ENCODE assay signal across 8 cellular contexts in genomic region chr2:24123212-24124002, GRCh38. TPM values are rescaled to one million over a fixed set of nuclear protein-coding genes. Genes with fewer than 3 reads are reported as not detected.
DNase-seq lines count a peak whose midpoint lies in the region; ATAC-seq and TF ChIP-seq lines count a peak whose summit lies in the region.

Gene FAM228B, plus strand, starts transcription at chr2:24123469. Its CDS starts 893 bp downstream, at chr2:24124362.
Gene PFN4, minus strand, starts transcription at chr2:24123334. Its CDS starts 799 bp downstream, at chr2:24122535.

- H4K91ac ChIP-seq in IMR-90 (ENCODE audit: insufficient read depth, low read depth, low read length), result peak within 1 kb of the TSS; percentile 82

- peak within 1 kb of the TSS; percentile 69; the same call in 2 of the 3 replicates for H2BK15ac ChIP-seq in IMR-90 (ENCODE audit: low read depth, low read length)

- DNase-seq in DMS79 (lab: John Stamatoyannopoulos, UW) (peak; percentile 69), IMR-90 (peak; percentile 76), PC-9 (peak; percentile 62 to 85), fibroblast of peridontal ligament (ENCODE audit: extremely low read depth) (peak; percentile 71)
- peak; percentile 90 for DNase-seq in natural killer cell treated with Interleukin-12 subunit alpha and Interleukin-12 subunit beta and Interleukin-15 and Interleukin-18, amount 100 ng/mL, for 72 hours (ENCODE audit: low spot score)
- DNase-seq in stimulated activated naive CD8-positive, alpha-beta T cell treated with anti-CD3 and anti-CD28 coated beads, Interleukin-15, amount 100 ng/mL, for 72 hours, result peak; percentile 71 to 79

- peaks cover 12% of the 10 kb centered on the region; the same call in 1 of the 2 replicates for H3F3A ChIP-seq in PC-9 (ENCODE audit: insufficient read depth, low read depth)

- 1% methylated on average over 34 of the region's 104 CpGs; no CpG with 5 or more reads in 1 of the 2 experiments for WGBS in IMR-90 (ENCODE audit: extremely low coverage in 2 of 2, insufficient read length in 1 of 2), 2 experiments

- H4K5ac ChIP-seq in IMR-90 (ENCODE audit: low read depth, low read length), result peak within 1 kb of the TSS; percentile 72

- ATAC-seq in GM21576 (IDR thresholded peaks at IDR 0.05; ENCODE audit: unreplicated experiment) (peak; percentile 74), IMR-90 (ENCODE audit: low read depth) (peak; percentile 98)
- ATAC-seq in activated T-helper 17 cell treated with anti-CD3 and anti-CD28 coated beads, Interleukin-2, amount 50 U/mL, for 72 hours (replicated peaks), result peak; percentile 88
- peak; percentile 97 for ATAC-seq in natural killer cell treated with Interleukin-12 subunit alpha and Interleukin-12 subunit beta and Interleukin-15 and Interleukin-18, amount 100 ng/mL, for 72 hours
- ATAC-seq in stimulated activated naive CD8-positive, alpha-beta T cell treated with anti-CD3 and anti-CD28 coated beads, Interleukin-15, amount 100 ng/mL, for 72 hours, result peak; percentile 93

- no peaks in the 10 kb centered on the region for H3K79me2 ChIP-seq in PC-9 (ENCODE audit: low read depth)

- no peaks in the 10 kb centered on the region for H3K36me3 Mint-ChIP-seq in activated T-helper 17 cell treated with anti-CD3 and anti-CD28 coated beads, Interleukin-2, amount 50 U/mL, for 72 hours (ENCODE audit: low read depth)
- no peaks in the 10 kb centered on the region for H3K36me3 Mint-ChIP-seq in natural killer cell treated with Interleukin-12 subunit alpha and Interleukin-12 subunit beta and Interleukin-15 and Interleukin-18, amount 100 ng/mL, for 72 hours

- peaks cover 5% of the 10 kb centered on the region for H3K4me1 Mint-ChIP-seq in activated T-helper 17 cell treated with anti-CD3 and anti-CD28 coated beads, Interleukin-2, amount 50 U/mL, for 72 hours
- peaks cover 13 to 25% of the 10 kb centered on the region in 2 donors for H3K4me1 Mint-ChIP-seq in natural killer cell treated with Interleukin-12 subunit alpha and Interleukin-12 subunit beta and Interleukin-15 and Interleukin-18, amount 100 ng/mL, for 72 hours (ENCODE audit: low read depth in 2 of 2)
- H3K4me1 Mint-ChIP-seq in stimulated activated naive CD8-positive, alpha-beta T cell treated with anti-CD3 and anti-CD28 coated beads, Interleukin-15, amount 100 ng/mL, for 72 hours, result peaks cover 23% of the 10 kb centered on the region

- BruUV-seq in IMR-90 (replicated peaks; lab: Mats Ljungman, UMichigan) (no TSS peak), PC-9 (replicated peaks; lab: Mats Ljungman, UMichigan) (no TSS peak)

- no peaks in the 10 kb centered on the region for H3K9me3 Mint-ChIP-seq in activated T-helper 17 cell treated with anti-CD3 and anti-CD28 coated beads, Interleukin-2, amount 50 U/mL, for 72 hours
- H3K9me3 Mint-ChIP-seq in natural killer cell treated with Interleukin-12 subunit alpha and Interleukin-12 subunit beta and Interleukin-15 and Interleukin-18, amount 100 ng/mL, for 72 hours, result no peaks in the 10 kb centered on the region
- H3K9me3 Mint-ChIP-seq in stimulated activated naive CD8-positive, alpha-beta T cell treated with anti-CD3 and anti-CD28 coated beads, Interleukin-15, amount 100 ng/mL, for 72 hours, result no peaks in the 10 kb centered on the region

- H3K27ac Mint-ChIP-seq in activated T-helper 17 cell treated with anti-CD3 and anti-CD28 coated beads, Interleukin-2, amount 50 U/mL, for 72 hours, result peak within 1 kb of the TSS; percentile 88
- H3K27ac Mint-ChIP-seq in natural killer cell treated with Interleukin-12 subunit alpha and Interleukin-12 subunit beta and Interleukin-15 and Interleukin-18, amount 100 ng/mL, for 72 hours, result peak within 1 kb of the TSS; percentile 90 to 92
- H3K27ac Mint-ChIP-seq in stimulated activated naive CD8-positive, alpha-beta T cell treated with anti-CD3 and anti-CD28 coated beads, Interleukin-15, amount 100 ng/mL, for 72 hours, result peak within 1 kb of the TSS; percentile 97

- peak within 1 kb of the TSS; percentile 99 for H3K14ac ChIP-seq in IMR-90 (replicated peaks; ENCODE audit: low read depth, low read length)

- TF ChIP-seq POLR2A in IMR-90 (IDR thresholded peaks at IDR 0.05; ENCODE audit: low read depth, low read length), result peak; percentile 50; the same call in 1 of the 2 replicates

- peak within 1 kb of the TSS; percentile 94 to 98 for H4K8ac ChIP-seq in IMR-90 (ENCODE audit: low read depth in 2 of 2, low read length in 2 of 2)

- TF ChIP-seq CTCF in IMR-90 (conservative IDR thresholded peaks at IDR 0.05; ENCODE audit: low read depth, low read length), result no peak
- TF ChIP-seq CTCF in PC-9 (conservative IDR thresholded peaks at IDR 0.05), result no peak

- dilution Hi-C loops in IMR-90 (cut with HindIII; ENCODE audit: low sequenced_read_pairs, unreplicated experiment), result no loop called here

- no peaks in the 10 kb centered on the region for H3K27me3 Mint-ChIP-seq in activated T-helper 17 cell treated with anti-CD3 and anti-CD28 coated beads, Interleukin-2, amount 50 U/mL, for 72 hours
- no peaks in the 10 kb centered on the region for H3K27me3 Mint-ChIP-seq in natural killer cell treated with Interleukin-12 subunit alpha and Interleukin-12 subunit beta and Interleukin-15 and Interleukin-18, amount 100 ng/mL, for 72 hours
- H3K27me3 Mint-ChIP-seq in stimulated activated naive CD8-positive, alpha-beta T cell treated with anti-CD3 and anti-CD28 coated beads, Interleukin-15, amount 100 ng/mL, for 72 hours, result no peaks in the 10 kb centered on the region

- H3K27ac ChIP-seq in IMR-90 (ENCODE audit: insufficient read depth, low read length) (peak within 1 kb of the TSS; percentile 82), PC-9 (peak within 1 kb of the TSS; percentile 30)

- H2BK20ac ChIP-seq in IMR-90 (ENCODE audit: low read depth, low read length), result no peak within 1 kb of the TSS

- peak within 1 kb of the TSS; percentile 100 for H2AFZ ChIP-seq in IMR-90 (replicated peaks; ENCODE audit: low read length, poor library complexity)
- H2AFZ ChIP-seq in PC-9, result peak within 1 kb of the TSS; percentile 100

- in situ Hi-C loops in IMR-90 (cut with MboI; ENCODE audit: low sequenced_read_pairs), result no loop called here

- H2BK5ac ChIP-seq in IMR-90 (ENCODE audit: low read depth, low read length, poor library complexity, severe bottlenecking), result peak within 1 kb of the TSS; percentile 87

- H3K9me2 ChIP-seq in PC-9 (ENCODE audit: insufficient read depth), result no peaks in the 10 kb centered on the region

- peak within 1 kb of the TSS; percentile 81 for H3K4me3 Mint-ChIP-seq in activated T-helper 17 cell treated with anti-CD3 and anti-CD28 coated beads, Interleukin-2, amount 50 U/mL, for 72 hours
- peak within 1 kb of the TSS; percentile 92 for H3K4me3 Mint-ChIP-seq in natural killer cell treated with Interleukin-12 subunit alpha and Interleukin-12 subunit beta and Interleukin-15 and Interleukin-18, amount 100 ng/mL, for 72 hours
- H3K4me3 Mint-ChIP-seq in stimulated activated naive CD8-positive, alpha-beta T cell treated with anti-CD3 and anti-CD28 coated beads, Interleukin-15, amount 100 ng/mL, for 72 hours, result peak within 1 kb of the TSS; percentile 91 to 93

- peak within 1 kb of the TSS; percentile 70 for H3K23ac ChIP-seq in IMR-90 (ENCODE audit: low read depth, low read length)

- CTCF ChIA-PET in IMR-90 (lab: Yijun Ruan, JAX), result interaction anchor here (0.5 to 1.3 kb wide), 4 partner anchors 10 to 763 kb away, joined by 3 to 4 read pairs (median 3); partner anchors contain the start of gene TP53I3
- CTCF ChIA-PET in PC-9 (lab: Charles Lee), result interaction anchor here (0.7 to 1.1 kb wide), 2 partner anchors 36 to 184 kb away, joined by 3 read pairs; no protein-coding TSS in a partner anchor

- H2AK9ac ChIP-seq in IMR-90 (replicated peaks; ENCODE audit: low read depth, low read length, poor library complexity), result peak within 1 kb of the TSS; percentile 63

- H2BK120ac ChIP-seq in IMR-90 (ENCODE audit: low read depth, low read length), result peak within 1 kb of the TSS; percentile 49

- H2AK5ac ChIP-seq in IMR-90 (ENCODE audit: low read depth, low read length), result peak within 1 kb of the TSS; percentile 47; the same call in 1 of the 2 replicates

- no peak for TF ChIP-seq RAD21 in IMR-90 (IDR thresholded peaks at IDR 0.05; ENCODE audit: low read length)

- H3K27me3 ChIP-seq in IMR-90 (ENCODE audit: control insufficient read depth, insufficient read depth, low read length) (no peaks in the 10 kb centered on the region), PC-9 (ENCODE audit: insufficient read depth, low read depth) (no peaks in the 10 kb centered on the region)

- peaks cover 20 to 24% of the 10 kb centered on the region in 2 experiments for H3K79me1 ChIP-seq in IMR-90 (ENCODE audit: low read depth in 1 of 2, low read length in 2 of 2)

- H3K4me1 ChIP-seq in IMR-90 (ENCODE audit: control insufficient read depth, insufficient read depth, low read length) (no peaks in the 10 kb centered on the region), PC-9 (replicated peaks; ENCODE audit: insufficient read depth) (peaks cover 8% of the 10 kb centered on the region; the same call in 1 of the 2 replicates)

- POLR2A ChIA-PET in IMR-90 (lab: Charles Lee; ENCODE audit: unreplicated experiment), result interaction anchor here (1.5 kb wide), 1 partner anchor 40 kb away, joined by 3 read pairs; no protein-coding TSS in a partner anchor
- POLR2A ChIA-PET in PC-9 (lab: Charles Lee; ENCODE audit: unreplicated experiment), result interaction anchor here (1.2 to 1.7 kb wide), 3 partner anchors 12 to 47 kb away, joined by 6 to 9 read pairs (median 7); partner anchors contain the start of gene SF3B6

- intact Hi-C loops in IMR-90 (cut with micrococcal nuclease) (no loop called here), PC-9 (cut with micrococcal nuclease; ENCODE audit: unreplicated experiment) (loop anchor here (1.0 to 2.0 kb wide), 2 partner anchors 39 to 47 kb away; partner anchors contain the start of genes SF3B6 and TP53I3)

- H4K20me1 ChIP-seq in IMR-90 (ENCODE audit: insufficient read depth, low read length) (no peaks in the 10 kb centered on the region), PC-9 (ENCODE audit: insufficient read depth) (no peaks in the 10 kb centered on the region)

- peak within 1 kb of the TSS; percentile 86 for H3K56ac ChIP-seq in IMR-90 (ENCODE audit: extremely low read depth, insufficient read depth, low read length)

- H3K4me3 ChIP-seq in IMR-90 (ENCODE audit: insufficient read depth, low read depth, low read length), result peak within 1 kb of the TSS; percentile 84
- H3K4me3 ChIP-seq in PC-9, result peak within 1 kb of the TSS; percentile 89

- peak within 1 kb of the TSS; percentile 85 for H3K9ac ChIP-seq in IMR-90 (ENCODE audit: low read depth, low read length)

- peak within 1 kb of the TSS; percentile 60 for H3K18ac ChIP-seq in IMR-90 (ENCODE audit: low read depth, low read length)

- H3K36me3 ChIP-seq in IMR-90 (ENCODE audit: control insufficient read depth, insufficient read depth, low read length) (no peaks in the 10 kb centered on the region), PC-9 (ENCODE audit: low read depth) (no peaks in the 10 kb centered on the region)

- peaks cover 6% of the 10 kb centered on the region for H3K9me1 ChIP-seq in IMR-90 (ENCODE audit: insufficient read depth, low read length)

- peak within 1 kb of the TSS; percentile 97 for H3K4ac ChIP-seq in IMR-90 (ENCODE audit: low read depth, low read length)

- H3K9me3 ChIP-seq in IMR-90 (ENCODE audit: control insufficient read depth, insufficient read depth, low read length) (no peaks in the 10 kb centered on the region), PC-9 (ENCODE audit: insufficient read depth, low read depth) (no peaks in the 10 kb centered on the region)

- peak within 1 kb of the TSS; percentile 91 for H3K4me2 ChIP-seq in IMR-90 (ENCODE audit: low read depth, low read length)
- peak within 1 kb of the TSS; percentile 88 for H3K4me2 ChIP-seq in PC-9

RNA-seq across cellular contexts. Expression of gene FAM228B, which starts in this region (rescaled TPM):
- total RNA-seq in IMR-90 (2012; rRNA removed) (2.0 and 2.2 TPM in 2 replicates), PC-9 (2021) (16.8 and 20.7 TPM in 2 replicates)
- polyA plus RNA-seq in IMR-90 (2012; rRNA removed), result 2.3 and 2.9 TPM in 2 replicates
- 0.46 and 1.00 TPM in 2 replicates for polyA plus RNA-seq in IMR-90 (2012; cell fraction: cytosol; rRNA removed)
- polyA plus RNA-seq in IMR-90 (2012; cell fraction: nucleus; rRNA removed; ENCODE audit: low replicate concordance), result 2.9 and 9.5 TPM in 2 replicates
- total RNA-seq in activated T-helper 17 cell treated with anti-CD3 and anti-CD28 coated beads, Interleukin-2, amount 50 U/mL, for 72 hours, result 10 to 100 TPM in 1 of 2 donors, 1 to 10 TPM in 1; 7.0 to 15.6 TPM
- 10 to 100 TPM; 13.7 to 14.4 TPM for total RNA-seq in natural killer cell treated with Interleukin-12 subunit alpha and Interleukin-12 subunit beta and Interleukin-15 and Interleukin-18, amount 100 ng/mL, for 72 hours

RNA-seq across cellular contexts. Expression of gene PFN4, which starts in this region (rescaled TPM):
- total RNA-seq in IMR-90 (2012; rRNA removed) (0.28 and 0.36 TPM in 2 replicates), PC-9 (2021) (1.2 and 2.6 TPM in 2 replicates)
- polyA plus RNA-seq in IMR-90 (2012; rRNA removed), result 0.27 and 0.48 TPM in 2 replicates
- 0.17 and 0.41 TPM in 2 replicates for polyA plus RNA-seq in IMR-90 (2012; cell fraction: cytosol; rRNA removed)
- polyA plus RNA-seq in IMR-90 (2012; cell fraction: nucleus; rRNA removed; ENCODE audit: low replicate concordance), result 0.23 and 0.75 TPM in 2 replicates
- total RNA-seq in activated T-helper 17 cell treated with anti-CD3 and anti-CD28 coated beads, Interleukin-2, amount 50 U/mL, for 72 hours, result under 1 TPM in 1 of 2 donors, not detected in 1; 0.82 TPM
- total RNA-seq in natural killer cell treated with Interleukin-12 subunit alpha and Interleukin-12 subunit beta and Interleukin-15 and Interleukin-18, amount 100 ng/mL, for 72 hours, result 1 to 10 TPM in 1 of 2 donors, not detected in 1; 1.2 TPM

Comparison
In these comparisons a context has a peak if more than half of its experiments do, and no peak if none do; other contexts are left out.
1. Peak in every context shown above with its lines: DNase-seq, ATAC-seq, H3K4me3 ChIP-seq and H3K27ac ChIP-seq.